Comparison of ENCODE assay signal across 22 cellular contexts in the genomic region with DNA sequence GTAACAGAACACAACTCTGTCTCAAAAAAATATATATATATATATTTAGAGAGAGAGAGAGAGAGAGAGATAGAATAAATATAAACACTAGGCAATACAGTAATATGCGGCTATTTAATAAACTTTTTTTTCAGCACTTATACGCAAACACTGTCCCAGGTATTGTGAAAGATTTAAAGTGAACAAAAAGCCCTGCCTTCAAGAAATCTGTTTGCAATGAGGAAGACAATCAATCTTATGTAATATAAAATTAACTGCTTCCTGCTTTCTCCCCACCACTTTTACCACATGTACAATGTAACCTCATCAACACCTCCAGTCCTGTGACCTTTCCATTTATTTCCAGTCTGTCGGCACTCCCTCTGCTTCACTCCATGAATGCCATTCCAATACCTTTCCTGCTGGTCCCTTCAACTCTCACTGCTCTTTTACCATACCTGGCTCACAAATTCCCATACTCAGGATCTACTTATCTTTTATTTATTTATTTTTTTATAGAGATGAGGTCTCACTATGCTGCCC. TPM values are rescaled to one million over a fixed set of nuclear protein-coding genes. Genes with fewer than 3 reads are reported as not detected.
DNase-seq lines count a peak whose midpoint lies in the region; ATAC-seq lines count a peak whose summit lies in the region.
"Had no signal": no experiment of that assay in that cellular context is flagged by ENCODE, and none has a peak within 500 bp of the region (broad histone marks: within the 10 kb centered on the region; RNA-seq: fewer than 3 reads in every experiment).

No MANE protein-coding gene starts in this region.

- H3K27ac Mint-ChIP-seq in activated CD4-positive, alpha-beta memory T cell treated with anti-CD3 and anti-CD28 coated beads for 36 hours = peak overlapping the region; percentile 7
- no peak overlapping the region for H3K27ac Mint-ChIP-seq in activated CD4-positive, alpha-beta memory T cell treated with anti-CD3 and anti-CD28 coated beads, Interleukin-2, amount 10 ng/mL, durations not matched to agents 7 days and 5 days
- H3K27ac Mint-ChIP-seq in T-helper 17 cell = peak overlapping the region; percentile 85
- H3K27ac Mint-ChIP-seq in naive thymus-derived CD8-positive, alpha-beta T cell = peak overlapping the region; percentile 38 to 91 (median 74)
- H3K27ac Mint-ChIP-seq in activated naive CD4-positive, alpha-beta T cell treated with anti-CD3 and anti-CD28 coated beads for 36 hours = no peak overlapping the region

- no peak for ATAC-seq in T-helper 17 cell
- ATAC-seq in naive thymus-derived CD8-positive, alpha-beta T cell = peak in 1 of 2 donors; percentile 21
- ATAC-seq: activated naive CD4-positive, alpha-beta T cell treated with anti-CD3 and anti-CD28 coated beads, Interleukin-2, amount 50 U/mL, for 72 hours had no signal

- H3K9me3 ChIP-seq in T-helper 17 cell (ENCODE audit: control insufficient read depth, low read length, poor library complexity, severe bottlenecking) = no peaks in the 10 kb centered on the region
- H3K9me3 ChIP-seq: HAP-1, heart right ventricle had no signal

- no peaks in the 10 kb centered on the region for H3K27me3 Mint-ChIP-seq in activated CD4-positive, alpha-beta memory T cell treated with anti-CD3 and anti-CD28 coated beads for 36 hours
- H3K27me3 Mint-ChIP-seq in activated CD4-positive, alpha-beta memory T cell treated with anti-CD3 and anti-CD28 coated beads, Interleukin-2, amount 10 ng/mL, durations not matched to agents 7 days and 5 days = no peaks in the 10 kb centered on the region
- H3K27me3 Mint-ChIP-seq in T-helper 17 cell = no peaks in the 10 kb centered on the region
- H3K27me3 Mint-ChIP-seq in naive thymus-derived CD8-positive, alpha-beta T cell = no peaks in the 10 kb centered on the region
- no peaks in the 10 kb centered on the region for H3K27me3 Mint-ChIP-seq in activated naive CD4-positive, alpha-beta T cell treated with anti-CD3 and anti-CD28 coated beads for 36 hours (ENCODE audit: low read depth)
- H3K27me3 Mint-ChIP-seq: brain, IgD-negative memory B cell had no signal

- H3K4me1 Mint-ChIP-seq in activated CD4-positive, alpha-beta memory T cell treated with anti-CD3 and anti-CD28 coated beads for 36 hours (ENCODE audit: low read depth) = peaks cover 42% of the 10 kb centered on the region
- H3K4me1 Mint-ChIP-seq in activated CD4-positive, alpha-beta memory T cell treated with anti-CD3 and anti-CD28 coated beads, Interleukin-2, amount 10 ng/mL, durations not matched to agents 7 days and 5 days = peaks cover 46% of the 10 kb centered on the region
- H3K4me1 Mint-ChIP-seq in T-helper 17 cell = peaks cover 44% of the 10 kb centered on the region
- peaks cover 29 to 72% (median 60%) of the 10 kb centered on the region in 4 donors for H3K4me1 Mint-ChIP-seq in naive thymus-derived CD8-positive, alpha-beta T cell
- H3K4me1 Mint-ChIP-seq in activated naive CD4-positive, alpha-beta T cell treated with anti-CD3 and anti-CD28 coated beads for 36 hours (ENCODE audit: low read depth) = peaks cover 40% of the 10 kb centered on the region

- H3K4me3 Mint-ChIP-seq in activated CD4-positive, alpha-beta memory T cell treated with anti-CD3 and anti-CD28 coated beads for 36 hours = no peak overlapping the region
- no peak overlapping the region for H3K4me3 Mint-ChIP-seq in activated CD4-positive, alpha-beta memory T cell treated with anti-CD3 and anti-CD28 coated beads, Interleukin-2, amount 10 ng/mL, durations not matched to agents 7 days and 5 days
- H3K4me3 Mint-ChIP-seq in T-helper 17 cell = peak overlapping the region; percentile 73
- peak overlapping the region in 2 of 10 donors; percentile 9 to 19 for H3K4me3 Mint-ChIP-seq in naive thymus-derived CD8-positive, alpha-beta T cell
- no peak overlapping the region for H3K4me3 Mint-ChIP-seq in activated naive CD4-positive, alpha-beta T cell treated with anti-CD3 and anti-CD28 coated beads for 36 hours
- H3K4me3 Mint-ChIP-seq: brain, IgD-negative memory B cell, nephron progenitor cell had no signal

- POLR2A ChIA-PET in activated CD4-positive, alpha-beta memory T cell treated with anti-CD3 and anti-CD28 coated beads for 36 hours (lab: Charles Lee) = interaction anchor here (0.9 kb wide), 1 partner anchor 8 kb away, joined by 3 read pairs; no protein-coding TSS in a partner anchor
- POLR2A ChIA-PET in activated CD4-positive, alpha-beta memory T cell treated with anti-CD3 and anti-CD28 coated beads, Interleukin-2, amount 10 ng/mL, durations not matched to agents 7 days and 5 days (lab: Charles Lee) = no interaction called here
- POLR2A ChIA-PET in naive thymus-derived CD8-positive, alpha-beta T cell (lab: Charles Lee) = interaction anchor here (2.6 kb wide), 1 partner anchor 11 kb away, joined by 8 read pairs; no protein-coding TSS in a partner anchor

- H3K36me3 Mint-ChIP-seq in activated CD4-positive, alpha-beta memory T cell treated with anti-CD3 and anti-CD28 coated beads for 36 hours = peaks cover 32% of the 10 kb centered on the region
- peaks cover 56% of the 10 kb centered on the region for H3K36me3 Mint-ChIP-seq in activated CD4-positive, alpha-beta memory T cell treated with anti-CD3 and anti-CD28 coated beads, Interleukin-2, amount 10 ng/mL, durations not matched to agents 7 days and 5 days (ENCODE audit: low read depth)
- H3K36me3 Mint-ChIP-seq in T-helper 17 cell (ENCODE audit: low read depth) = peaks cover 12% of the 10 kb centered on the region
- peaks cover 0 to 63% (median 9%) of the 10 kb centered on the region in 3 donors for H3K36me3 Mint-ChIP-seq in naive thymus-derived CD8-positive, alpha-beta T cell
- peaks cover 26% of the 10 kb centered on the region for H3K36me3 Mint-ChIP-seq in activated naive CD4-positive, alpha-beta T cell treated with anti-CD3 and anti-CD28 coated beads for 36 hours (ENCODE audit: low read depth)

- intact Hi-C loops in activated CD4-positive, alpha-beta memory T cell treated with anti-CD3 and anti-CD28 coated beads for 36 hours (cut with micrococcal nuclease) = no loop called here
- intact Hi-C loops in activated naive CD4-positive, alpha-beta T cell treated with anti-CD3 and anti-CD28 coated beads for 36 hours (cut with micrococcal nuclease) = no loop called here

- CTCF ChIA-PET in activated CD4-positive, alpha-beta memory T cell treated with anti-CD3 and anti-CD28 coated beads for 36 hours (lab: Charles Lee) = no interaction called here
- CTCF ChIA-PET in activated CD4-positive, alpha-beta memory T cell treated with anti-CD3 and anti-CD28 coated beads, Interleukin-2, amount 10 ng/mL, durations not matched to agents 7 days and 5 days (lab: Charles Lee) = no interaction called here
- CTCF ChIA-PET in activated naive CD4-positive, alpha-beta T cell treated with anti-CD3 and anti-CD28 coated beads for 36 hours (lab: Charles Lee) = no interaction called here

- H3K9me3 Mint-ChIP-seq in activated CD4-positive, alpha-beta memory T cell treated with anti-CD3 and anti-CD28 coated beads for 36 hours = no peaks in the 10 kb centered on the region
- no peaks in the 10 kb centered on the region for H3K9me3 Mint-ChIP-seq in activated CD4-positive, alpha-beta memory T cell treated with anti-CD3 and anti-CD28 coated beads, Interleukin-2, amount 10 ng/mL, durations not matched to agents 7 days and 5 days
- H3K9me3 Mint-ChIP-seq in naive thymus-derived CD8-positive, alpha-beta T cell = no peaks in the 10 kb centered on the region
- no peaks in the 10 kb centered on the region for H3K9me3 Mint-ChIP-seq in activated naive CD4-positive, alpha-beta T cell treated with anti-CD3 and anti-CD28 coated beads for 36 hours
- H3K9me3 Mint-ChIP-seq: activated naive CD4-positive, alpha-beta T cell treated with anti-CD3 and anti-CD28 coated beads, Interleukin-2, amount 50 U/mL, for 72 hours; brain; IgD-negative memory B cell; nephron progenitor cell had no signal

- no peak for DNase-seq in activated CD4-positive, alpha-beta memory T cell treated with anti-CD3 and anti-CD28 coated beads for 36 hours
- no peak for DNase-seq in activated CD4-positive, alpha-beta memory T cell treated with anti-CD3 and anti-CD28 coated beads, Interleukin-2, amount 10 ng/mL, durations not matched to agents 7 days and 5 days
- DNase-seq in GF-D8 (lab: John Stamatoyannopoulos, UW) = peak; percentile 54
- DNase-seq in T-helper 17 cell = no peak
- no peak for DNase-seq in naive thymus-derived CD8-positive, alpha-beta T cell
- DNase-seq in activated naive CD4-positive, alpha-beta T cell treated with anti-CD3 and anti-CD28 coated beads for 36 hours = no peak
- no peak for DNase-seq in stimulated activated CD4-positive, alpha-beta T cell treated with anti-CD3 and anti-CD28 coated beads, Interleukin-2, amount 100 ng/mL, for 48 hours
- no peak for DNase-seq in NCI-H748 (lab: John Stamatoyannopoulos, UW; ENCODE audit: unreplicated experiment)
- DNase-seq: activated T-cell treated with anti-CD3 and anti-CD28 coated beads, Interleukin-2, amount 50 U/mL, for 48 hours; C1 segment of cervical spinal cord; heart right ventricle; mammary epithelial cell; NCI-H1930; NCI-H345; nephron progenitor cell; small intestine; stimulated activated CD4-positive, alpha-beta T cell treated with anti-CD3 and anti-CD28 coated beads, Interleukin-4, amount 100 ng/mL, for 24 hours; SW 1271 had no signal

RNA-seq across cellular contexts. Expression of a gene that starts 10.5 kb away (rescaled TPM):
- 10 to 100 TPM; 82.0 to 86.9 TPM for total RNA-seq in activated CD4-positive, alpha-beta memory T cell treated with anti-CD3 and anti-CD28 coated beads for 36 hours
- 100 to 1,000 TPM; 112 to 117 TPM for total RNA-seq in activated CD4-positive, alpha-beta memory T cell treated with anti-CD3 and anti-CD28 coated beads, Interleukin-2, amount 10 ng/mL, durations not matched to agents 7 days and 5 days
- total RNA-seq in T-helper 17 cell = 10 to 100 TPM; 67.3 to 87.2 TPM
- total RNA-seq in naive thymus-derived CD8-positive, alpha-beta T cell = 10 to 100 TPM; 71.4 to 81.1 TPM
- 100 to 1,000 TPM; 113 to 131 (median 126) TPM for polyA plus RNA-seq in naive thymus-derived CD8-positive, alpha-beta T cell
- 10 to 100 TPM; 73.9 to 74.3 TPM for total RNA-seq in activated naive CD4-positive, alpha-beta T cell treated with anti-CD3 and anti-CD28 coated beads for 36 hours

Comparison
In these comparisons a context has a peak if more than half of its experiments do, and no peak if none do; other contexts are left out.
1. H3K27ac Mint-ChIP-seq: peak in activated CD4-positive, alpha-beta memory T cell treated with anti-CD3 and anti-CD28 coated beads for 36 hours (single experiment), T-helper 17 cell (single experiment) and naive thymus-derived CD8-positive, alpha-beta T cell (10 of 10); none in activated CD4-positive, alpha-beta memory T cell treated with anti-CD3 and anti-CD28 coated beads, Interleukin-2, amount 10 ng/mL, durations not matched to agents 7 days and 5 days (single experiment) and activated naive CD4-positive, alpha-beta T cell treated with anti-CD3 and anti-CD28 coated beads for 36 hours (single experiment).